In genomic region chr10:132724436-132724835, GRCh38 we compare ENCODE assay signal across 2 cellular contexts.
A peak's percentile ranks its signal among the peaks of the same experiment; 100 is the strongest.
TF ChIP-seq lines count a peak whose summit lies in the region.

No MANE protein-coding gene starts in this region.

TF ChIP-seq in IMR-90, 13 proteins besides CTCF, POLR2A, EP300 and RAD21:
- TF ChIP-seq RCOR1 (IDR thresholded peaks at IDR 0.05; ENCODE audit: insufficient replicate concordance, low read length) (peak; percentile 14), BHLHE40 (IDR thresholded peaks at IDR 0.05; ENCODE audit: low read depth, low read length) (peak; percentile 60), SMC3 (IDR thresholded peaks at IDR 0.05; ENCODE audit: low read depth, low read length) (no peak), FOS (IDR thresholded peaks at IDR 0.05; ENCODE audit: low read depth, low read length) (peak; percentile 23; the same call in 1 of the 2 replicates), USF2 (IDR thresholded peaks at IDR 0.05; ENCODE audit: low read depth, low read length) (peak; percentile 50; the same call in 1 of the 2 replicates)
TF ChIP-seq in IMR-90: peak in this region for 4.

TF ChIP-seq in GM23338, 12 proteins besides CTCF, POLR2A, EP300 and RAD21:
- TF ChIP-seq REST (IDR thresholded peaks at IDR 0.05; ENCODE audit: unreplicated experiment), result no peak
- TF ChIP-seq JUNB (IDR thresholded peaks at IDR 0.05; ENCODE audit: unreplicated experiment), result no peak
- TF ChIP-seq EZH2 (IDR thresholded peaks at IDR 0.05; ENCODE audit: low read depth, unreplicated experiment), result no peak
